ENCODE assay signal across 15 cellular contexts in the genomic region with DNA sequence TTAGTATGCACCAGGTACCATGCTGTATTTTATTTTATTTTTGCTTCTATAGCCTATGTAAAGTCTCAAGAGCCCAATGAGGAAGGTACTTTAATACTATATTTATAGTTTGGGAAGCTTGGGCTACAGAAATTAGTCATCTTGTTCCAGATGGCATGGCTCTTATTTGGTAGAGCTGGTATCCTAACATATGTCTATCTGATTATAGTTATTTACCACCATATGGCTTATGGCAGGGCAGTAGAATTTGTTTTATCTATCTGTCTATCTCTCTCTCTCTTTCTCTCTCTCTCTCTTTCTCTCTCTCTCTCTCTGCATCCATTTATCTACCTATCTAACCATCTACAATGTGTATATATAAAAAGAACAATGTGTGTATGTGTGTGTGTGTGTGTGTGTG.
A peak's percentile ranks its signal among the peaks of the same experiment; 100 is the strongest.
DNase-seq lines count a peak whose midpoint lies in the region; ATAC-seq lines count a peak whose summit lies in the region.
"Had no signal": no experiment of that assay in that cellular context is flagged by ENCODE, and none has a peak within 500 bp of the region (broad histone marks: within the 10 kb centered on the region; RNA-seq: fewer than 3 reads in every experiment).

No MANE protein-coding gene starts in this region.

- no peaks in the 10 kb centered on the region for H4K20me1 ChIP-seq in GM23248 (ENCODE audit: insufficient read depth)

- no peaks in the 10 kb centered on the region for H3K27me3 ChIP-seq in GM23248 (replicated peaks; ENCODE audit: insufficient read depth)
- H3K27me3 ChIP-seq: BE2C had no signal

- H3K9me2 ChIP-seq in GM23248 (ENCODE audit: insufficient read depth): no peaks in the 10 kb centered on the region

- no peaks in the 10 kb centered on the region for H3K4me1 ChIP-seq in GM23248 (ENCODE audit: insufficient read depth)
- H3K4me1 ChIP-seq: A549, BE2C had no signal

- DNase-seq in NCI-H1694 treated with DMSO at 0.1 percent for 48 hours (lab: John Stamatoyannopoulos, UW): peak; percentile 97
- peak; percentile 63 to 85 for DNase-seq in NCI-H524 (lab: John Stamatoyannopoulos, UW)
- DNase-seq in SK-N-DZ (ENCODE audit: low spot score): peak; percentile 20
- DNase-seq in DMS153 treated with DMSO at 0.1 percent for 48 hours (lab: John Stamatoyannopoulos, UW; ENCODE audit: unreplicated experiment): no peak
- no peak for DNase-seq in GM23248
- DNase-seq in stimulated activated naive CD4-positive, alpha-beta T cell treated with Interleukin-2 at 50 U/mL for 16 hours (lab: John Stamatoyannopoulos, UW): no peak
- DNase-seq: BE2C; CD4-positive, alpha-beta memory T cell; DMS53; H7 had no signal

- H3K4me2 ChIP-seq in GM23248 (ENCODE audit: unreplicated experiment): no peak overlapping the region
- H3K4me2 ChIP-seq: A549, GM23338 had no signal

- no peaks in the 10 kb centered on the region for H3K36me3 ChIP-seq in GM23248 (ENCODE audit: low read depth)
- H3K36me3 ChIP-seq: BE2C had no signal

- H2AFZ ChIP-seq in GM23248: no peak overlapping the region
- H2AFZ ChIP-seq: GM23338 had no signal

- H3F3A ChIP-seq in GM23248 (ENCODE audit: insufficient read depth): no peaks in the 10 kb centered on the region

- no peak overlapping the region for H3K4me3 ChIP-seq in GM23248
- H3K4me3 ChIP-seq: A549, GM23338 had no signal

- no peak overlapping the region for H3K27ac ChIP-seq in GM23248
- H3K27ac ChIP-seq: A549, C4-2B had no signal

- no peak for ATAC-seq in HG03097 (IDR thresholded peaks at IDR 0.05; ENCODE audit: low FRiP score, unreplicated experiment)
- ATAC-seq: A549, GM23338, HepG2 had no signal

- no peak overlapping the region for H3K9ac ChIP-seq in GM23248

- peaks cover 7% of the 10 kb centered on the region for H3K9me3 ChIP-seq in GM23248 (ENCODE audit: low read depth)
- H3K9me3 ChIP-seq: A549, BE2C had no signal

- in situ Hi-C loops in GM23248 (cut with MboI): no loop called here

- H3K79me2 ChIP-seq in GM23248 (ENCODE audit: insufficient read depth): no peaks in the 10 kb centered on the region

Comparison
In these comparisons a context has a peak if more than half of its experiments do, and no peak if none do; other contexts are left out.
1. DNase-seq: peak in NCI-H1694 treated with DMSO at 0.1 percent for 48 hours (single experiment), NCI-H524 (2 of 2) and SK-N-DZ (single experiment); none in DMS153 treated with DMSO at 0.1 percent for 48 hours (single experiment), GM23248 (single experiment) and stimulated activated naive CD4-positive, alpha-beta T cell treated with Interleukin-2 at 50 U/mL for 16 hours (single experiment).